Comparison of ENCODE assay signal across 8 cellular contexts in the genomic region with DNA sequence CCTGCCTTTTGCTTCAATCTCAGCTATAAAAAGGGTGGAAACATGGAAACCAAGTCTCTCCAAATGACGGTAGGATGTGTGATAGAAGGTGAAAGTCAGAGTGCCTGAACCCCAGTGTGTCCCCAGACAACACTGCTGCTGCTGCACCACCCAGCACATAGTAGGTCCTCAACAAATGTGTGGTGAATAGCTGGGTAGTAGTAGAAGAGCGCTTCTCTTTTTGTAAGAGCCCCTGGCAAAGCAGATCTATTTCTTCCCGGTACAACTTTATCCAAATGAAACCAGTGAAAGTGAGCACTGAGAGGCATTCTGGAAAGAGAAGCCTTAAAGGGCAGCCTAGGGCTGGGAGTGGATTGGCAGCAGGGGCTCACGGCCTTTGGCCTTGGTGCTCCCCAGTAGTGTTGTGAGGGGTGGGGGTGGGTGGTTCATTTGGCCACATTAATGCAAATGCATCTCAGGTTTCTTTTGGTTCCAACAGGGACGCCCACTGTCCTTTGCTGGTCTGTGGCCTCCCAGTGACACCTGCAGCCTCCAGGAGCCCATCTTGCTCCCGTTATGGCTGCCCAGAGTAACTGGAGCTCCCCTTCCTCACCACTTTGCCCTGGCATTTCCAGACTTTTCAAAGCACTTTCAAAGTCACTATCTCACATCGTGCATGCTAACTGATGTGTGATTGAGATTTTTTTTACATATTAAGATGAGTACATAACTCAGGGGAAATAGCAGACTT.
DNase-seq lines count a peak whose midpoint lies in the region; ATAC-seq, FAIRE-seq and TF ChIP-seq lines count a peak whose summit lies in the region.

No MANE protein-coding gene starts in this region.

- TF ChIP-seq CTCF in C4-2B (conservative IDR thresholded peaks at IDR 0.05) = no peak

- ATAC-seq in right cardiac atrium = peak; percentile 38 to 40
- ATAC-seq in activated CD4-positive, CD25-positive, alpha-beta regulatory T cell treated with anti-CD3 and anti-CD28 coated beads, Interleukin-2, amount 50 U/mL, for 24 hours = no peak

- DNase-seq in adipocyte (ENCODE audit: low read depth) = no peak
- DNase-seq in right cardiac atrium = no peak
- no peak for DNase-seq in NCI-H2171 (lab: John Stamatoyannopoulos, UW)
- no peak for DNase-seq in stimulated activated CD4-positive, alpha-beta T cell treated with anti-CD3 and anti-CD28 coated beads, Interleukin-12 subunit alpha, Interleukin-12 subunit beta, amount 100 ng/mL, for 4 hours
- DNase-seq in GM12891 (ENCODE audit: insufficient read length, low spot score) = no peak

- H3K9ac ChIP-seq in adipocyte (ENCODE audit: low read length) = peak overlapping the region; percentile 55
- H3K9ac ChIP-seq in rectal smooth muscle tissue (ENCODE audit: low read length) = no peak overlapping the region

- no peak for FAIRE-seq in GM12891 (lab: Jason Lieb, UNC)

- WGBS in right cardiac atrium = 56% methylated on average over 7 of the region's 7 CpGs

- H3K4me1 ChIP-seq in adipocyte (ENCODE audit: control insufficient read depth, insufficient read depth, low read length) (peaks cover 26% of the 10 kb centered on the region), right cardiac atrium (ENCODE audit: control insufficient read depth, insufficient read depth, low read length) (peaks cover 6% of the 10 kb centered on the region), rectal smooth muscle tissue (ENCODE audit: control insufficient read depth, insufficient read depth, low read length) (peaks cover 14% of the 10 kb centered on the region)

- intact Hi-C loops in right cardiac atrium (cut with DNase I) = loop anchor here in 1 of 4 donors (10.0 kb wide), 1 partner anchor 392 kb away; no protein-coding TSS in a partner anchor

- no peak for TF ChIP-seq POLR2A in GM12891 (IDR thresholded peaks at IDR 0.05; ENCODE audit: low read depth, low read length)

- peaks cover 5% of the 10 kb centered on the region for H3K36me3 ChIP-seq in adipocyte (ENCODE audit: control insufficient read depth, insufficient read depth, low read length, severe bottlenecking)
- H3K36me3 ChIP-seq in rectal smooth muscle tissue (ENCODE audit: control insufficient read depth, insufficient read depth, low read length) = peaks cover 2% of the 10 kb centered on the region

- H3K9me3 ChIP-seq in adipocyte (ENCODE audit: control insufficient read depth, low read length) = no peaks in the 10 kb centered on the region
- no peaks in the 10 kb centered on the region for H3K9me3 ChIP-seq in right cardiac atrium (ENCODE audit: control insufficient read depth, low read length)

- H3K27ac ChIP-seq in C4-2B = peak overlapping the region; percentile 49
- H3K27ac ChIP-seq in right cardiac atrium (ENCODE audit: low read length) = peak overlapping the region; percentile 43
- peak overlapping the region; percentile 16 for H3K27ac ChIP-seq in rectal smooth muscle tissue (ENCODE audit: low read depth, low read length)

- no peaks in the 10 kb centered on the region for H3K27me3 ChIP-seq in adipocyte (replicated peaks; ENCODE audit: control insufficient read depth, insufficient read depth, low read length)
- no peaks in the 10 kb centered on the region for H3K27me3 ChIP-seq in right cardiac atrium (ENCODE audit: control insufficient read depth, insufficient read depth)
- H3K27me3 ChIP-seq in rectal smooth muscle tissue (ENCODE audit: control insufficient read depth, insufficient read depth, low read length) = no peaks in the 10 kb centered on the region

- H3K4me3 ChIP-seq in adipocyte (ENCODE audit: low read length) = no peak overlapping the region
- H3K4me3 ChIP-seq in right cardiac atrium (ENCODE audit: low read length) = no peak overlapping the region
- H3K4me3 ChIP-seq in rectal smooth muscle tissue (ENCODE audit: low read length) = no peak overlapping the region

TF ChIP-seq in GM12891, 5 proteins besides CTCF, POLR2A, EP300 and RAD21:
- TF ChIP-seq POU2F2 (IDR thresholded peaks at IDR 0.05; ENCODE audit: low read depth, low read length) = no peak
- TF ChIP-seq SPI1 (IDR thresholded peaks at IDR 0.05; ENCODE audit: low read depth, low read length) = no peak
- no peak for TF ChIP-seq POLR2AphosphoS5 (IDR thresholded peaks at IDR 0.05; ENCODE audit: low read depth, low read length)
- no peak for TF ChIP-seq TAF1 (IDR thresholded peaks at IDR 0.05; ENCODE audit: low read depth, low read length)
- TF ChIP-seq PAX5 (IDR thresholded peaks at IDR 0.05; ENCODE audit: insufficient read depth, low read length, severe bottlenecking) = no peak

Comparison
In these comparisons a context has a peak if more than half of its experiments do, and no peak if none do; other contexts are left out.
1. ATAC-seq: peak in right cardiac atrium (2 of 2); none in activated CD4-positive, CD25-positive, alpha-beta regulatory T cell treated with anti-CD3 and anti-CD28 coated beads, Interleukin-2, amount 50 U/mL, for 24 hours (0 of 2).
2. Peak in every context shown above with its lines, with median percentiles within 50 percentile points of each other: H3K27ac ChIP-seq.